ENCODE assay signal across 4 cellular contexts in genomic region chr17:70746574-70746973, GRCh38.
DNase-seq lines count a peak whose midpoint lies in the region; ATAC-seq, FAIRE-seq and TF ChIP-seq lines count a peak whose summit lies in the region.
"Not testable (repeated sequence)": the region's sequence is repeated elsewhere in the genome, so short reads cannot be mapped to it uniquely, and the experiment has no call there.

No MANE protein-coding gene starts in this region.

- H3K9me3 ChIP-seq in HEK293 (ENCODE audit: control insufficient read depth, insufficient read depth, low read depth, low read length); HepG2 (ENCODE audit: low read length): not testable (repeated sequence)

- TF ChIP-seq RAD21 in HepG2 (CRISPR knock-in tag; IDR thresholded peaks at IDR 0.05): not testable (repeated sequence)

- H3K9ac ChIP-seq in HepG2 (ENCODE audit: insufficient read depth, low read depth, low read length): not testable (repeated sequence)

- DNase-seq in HepG2 (ENCODE audit: low spot score): not testable (repeated sequence)

- H3K4me2 ChIP-seq in HepG2 (ENCODE audit: low read depth, low read length): not testable (repeated sequence)

- in situ Hi-C loops in HepG2 (cut with HindIII; ENCODE audit: extremely low pct_ligation_motif_present, low pct_unique_long_range_greater_than_20kb): not testable (repeated sequence)

- TF ChIP-seq EP300 in HepG2 (IDR thresholded peaks at IDR 0.05; ENCODE audit: low read depth in 2 of 2, low read length in 2 of 2); HepG2 (CRISPR knock-in tag; IDR thresholded peaks at IDR 0.05; ENCODE audit: borderline replicate concordance): not testable (repeated sequence)

- intact Hi-C loops in HepG2 (cut with micrococcal nuclease; ENCODE audit: unreplicated experiment): not testable (repeated sequence)

- not testable (repeated sequence) for H3K27me3 ChIP-seq in HepG2 (ENCODE audit: control insufficient read depth in 1 of 2, insufficient read depth in 2 of 2, low read length in 2 of 2)

- H3K4me1 ChIP-seq in HEK293 (ENCODE audit: control insufficient read depth, insufficient read depth, low read length); HepG2 (ENCODE audit: insufficient read depth, low read length): not testable (repeated sequence)

- not testable (repeated sequence) for H3K36me3 ChIP-seq in HEK293 (ENCODE audit: control insufficient read depth in 2 of 2, insufficient read depth in 1 of 2, low read length in 2 of 2); HepG2 (replicated peaks in 1 of 2; ENCODE audit: control insufficient read depth in 1 of 2, insufficient read depth in 2 of 2, low read length in 2 of 2)

- CTCF ChIA-PET in HEK293 (lab: Yijun Ruan, JAX); HepG2 (lab: Yijun Ruan, JAX; ENCODE audit: low intra/inter-chr PET ratio, low total read pairs): not testable (repeated sequence)

- TF ChIP-seq POLR2A in HepG2 (IDR thresholded peaks at IDR 0.05; ENCODE audit: insufficient read depth in 1 of 2, low read depth in 2 of 2, low read length in 2 of 2): not testable (repeated sequence)

- ATAC-seq in SK-N-SH treated with all-trans-retinoic acid at 6 μM for 48 hours, HepG2: not testable (repeated sequence)

- not testable (repeated sequence) for BruUV-seq in HepG2 (replicated peaks; lab: Mats Ljungman, UMichigan)

- H3K27ac ChIP-seq in 22Rv1: peak overlapping the region; percentile 52; the same call in 1 of the 2 replicates
- H3K27ac ChIP-seq in HEK293 (ENCODE audit: extremely low read depth, low read depth, low read length); HepG2 (ENCODE audit: extremely low read length, insufficient read depth, low read length): not testable (repeated sequence)

- H3K4me3 ChIP-seq in HEK293 (ENCODE audit: low read depth, low read length); HepG2 (replicated peaks in 1 of 3; ENCODE audit: insufficient read depth in 1 of 3, low read depth in 2 of 3, low read length in 3 of 3): not testable (repeated sequence)

- FAIRE-seq in HepG2 (lab: Jason Lieb, UNC): not testable (repeated sequence)

- WGBS in HepG2 (ENCODE audit: low lambda C conversion rate): 0% methylated on average over 1 of the region's 1 CpG

- TF ChIP-seq CTCF in 22Rv1 (IDR thresholded peaks at IDR 0.05); HEK293 (tag by site-specific recombination; IDR thresholded peaks at IDR 0.05); HepG2 (CRISPR knock-in tag; IDR thresholded peaks at IDR 0.05): not testable (repeated sequence)

- H4K20me1 ChIP-seq in HepG2 (ENCODE audit: insufficient read depth, low read length): not testable (repeated sequence)

- POLR2A ChIA-PET in HEK293 (lab: Yijun Ruan, JAX); HepG2 (lab: Yijun Ruan, JAX): not testable (repeated sequence)

- not testable (repeated sequence) for H2AFZ ChIP-seq in HepG2 (ENCODE audit: low read length)

- not testable (repeated sequence) for H3K79me2 ChIP-seq in HepG2 (ENCODE audit: insufficient read depth, low read length)

TF ChIP-seq in HEK293, 187 proteins besides CTCF, POLR2A, EP300 and RAD21:
- 0 out of 2 replicates have a peak, but pooled peaks have one; percentile 20 for TF ChIP-seq ZNF211 (tag by site-specific recombination; IDR thresholded peaks at IDR 0.05; ENCODE audit: low read depth)
- peak; percentile 57; the same call in 1 of the 2 replicates for TF ChIP-seq ZNF580 (tag by site-specific recombination; IDR thresholded peaks at IDR 0.05)
- TF ChIP-seq ZNF146 (tag by site-specific recombination; IDR thresholded peaks at IDR 0.05): peak; percentile 72

TF ChIP-seq in SK-N-SH treated with all-trans-retinoic acid at 6 μM for 48 hours, 23 proteins besides CTCF, POLR2A, EP300 and RAD21:
- peak; percentile 76 for TF ChIP-seq ZNF8 (CRISPR knock-in tag; IDR thresholded peaks at IDR 0.05)
TF ChIP-seq in SK-N-SH treated with all-trans-retinoic acid at 6 μM for 48 hours: peak in this region for 1; not testable (repeated sequence) for 22.

TF ChIP-seq in HepG2, 621 proteins besides CTCF, POLR2A, EP300 and RAD21:
- TF ChIP-seq MNT (IDR thresholded peaks at IDR 0.05): peak; percentile 83
